ENCODE assay signal across 4 cellular contexts in genomic region chr7:139463421-139463820, GRCh38. TPM values are rescaled to one million over a fixed set of nuclear protein-coding genes. Genes with fewer than 3 reads are reported as not detected.
"Had no signal": no experiment of that assay in that cellular context is flagged by ENCODE, and none has a peak within 500 bp of the region (broad histone marks: within the 10 kb centered on the region; RNA-seq: fewer than 3 reads in every experiment).

No MANE protein-coding gene starts in this region.

RNA-seq across cellular contexts. Expression of gene KLRG2, which starts 20.1 kb away (rescaled TPM):
- total RNA-seq: subcutaneous adipose tissue, thoracic aorta, transverse colon, urinary bladder had no signal
